8 cellular contexts compared by ENCODE assay signal in genomic region chr1:11736746-11737639, GRCh38. TPM values are rescaled to one million over a fixed set of nuclear protein-coding genes. Genes with fewer than 3 reads are reported as not detected.
A peak's percentile ranks its signal among the peaks of the same experiment; 100 is the strongest.
DNase-seq lines count a peak whose midpoint lies in the region; ATAC-seq, FAIRE-seq and TF ChIP-seq lines count a peak whose summit lies in the region.

No MANE protein-coding gene starts in this region.

- no peak for TF ChIP-seq POLR2A in H54 (IDR thresholded peaks at IDR 0.05; ENCODE audit: low read depth, low read length)

- H3K27ac Mint-ChIP-seq in CD14-positive monocyte (peak overlapping the region; percentile 98 to 100 (median 99)), neural progenitor cell (peak overlapping the region; percentile 14)

- no peaks in the 10 kb centered on the region for H3K36me3 ChIP-seq in neural progenitor cell

- H4K20me1 ChIP-seq in neural progenitor cell (ENCODE audit: low read depth): no peaks in the 10 kb centered on the region

- no peak for FAIRE-seq in H54 (lab: Jason Lieb, UNC)

- peaks cover 87% of the 10 kb centered on the region for H3K4me1 Mint-ChIP-seq in CD14-positive monocyte
- peaks cover 50% of the 10 kb centered on the region for H3K4me1 Mint-ChIP-seq in neural progenitor cell

- peak overlapping the region; percentile 87 for H3K4me2 ChIP-seq in neural progenitor cell

- H3K36me3 Mint-ChIP-seq in CD14-positive monocyte: peaks cover 12 to 25% of the 10 kb centered on the region in 2 donors
- no peaks in the 10 kb centered on the region for H3K36me3 Mint-ChIP-seq in neural progenitor cell

- no peak overlapping the region for H3K9ac ChIP-seq in neural progenitor cell

- peaks cover 17% of the 10 kb centered on the region for H3F3A ChIP-seq in neural progenitor cell (ENCODE audit: low read depth)

- peak overlapping the region; percentile 74 for H2AFZ ChIP-seq in neural progenitor cell (replicated peaks)

- no peaks in the 10 kb centered on the region for H3K9me3 ChIP-seq in neural progenitor cell (ENCODE audit: low read depth)

- H3K9me3 Mint-ChIP-seq in CD14-positive monocyte (no peaks in the 10 kb centered on the region), neural progenitor cell (no peaks in the 10 kb centered on the region)

- peak overlapping the region; percentile 69 to 98 for H3K4me3 ChIP-seq in foreskin fibroblast (ENCODE audit: low read depth in 1 of 2, low read length in 2 of 2)
- peak overlapping the region; percentile 69 for H3K4me3 ChIP-seq in neural progenitor cell

- ATAC-seq in HG02852 (IDR thresholded peaks at IDR 0.05; ENCODE audit: unreplicated experiment): no peak

- H3K27me3 Mint-ChIP-seq in CD14-positive monocyte (ENCODE audit: low read depth in 3 of 3) (peaks cover 0 to 1% (median 1%) of the 10 kb centered on the region in 3 donors), neural progenitor cell (ENCODE audit: insufficient read depth, low read depth) (peaks cover 4% of the 10 kb centered on the region)

- TF ChIP-seq CTCF in CD14-positive monocyte (IDR thresholded peaks at IDR 0.05) (no peak), foreskin fibroblast (IDR thresholded peaks at IDR 0.05; ENCODE audit: low read depth, low read length) (no peak), neural progenitor cell (IDR thresholded peaks at IDR 0.05) (no peak)

- H3K27ac ChIP-seq in neural progenitor cell: no peak overlapping the region

- intact Hi-C loops in CD14-positive monocyte (cut with micrococcal nuclease): loop anchor here (5.0 to 10.0 kb wide), 4 partner anchors 58 to 445 kb away; no protein-coding TSS in a partner anchor

- peak; percentile 71 for DNase-seq in CD14-positive monocyte (ENCODE audit: low spot score)
- peak; percentile 26 for DNase-seq in H54 (ENCODE audit: insufficient read length, low spot score)
- DNase-seq in NOMO-1 (lab: John Stamatoyannopoulos, UW; ENCODE audit: unreplicated experiment in 2 of 2): peak; percentile 85 to 88
- DNase-seq in activated effector memory CD4-positive, alpha-beta T cell treated with Interleukin-2 at 50 U/mL for 16 hours: peak; percentile 23
- DNase-seq in foreskin fibroblast: peak; percentile 84 to 87
- DNase-seq in neural progenitor cell (ENCODE audit: low spot score): peak; percentile 57
- no peak for DNase-seq in GOT3 (lab: John Stamatoyannopoulos, UW)

- H3K79me2 ChIP-seq in neural progenitor cell (ENCODE audit: low read depth): peaks cover 4% of the 10 kb centered on the region

- no peaks in the 10 kb centered on the region for H3K27me3 ChIP-seq in neural progenitor cell

- peaks cover 20% of the 10 kb centered on the region for H3K4me1 ChIP-seq in neural progenitor cell

- peak overlapping the region; percentile 93 to 98 for H3K4me3 Mint-ChIP-seq in CD14-positive monocyte
- H3K4me3 Mint-ChIP-seq in neural progenitor cell: peak overlapping the region; percentile 96

RNA-seq across cellular contexts. Expression of gene AGTRAP, which starts 1.1 kb away (rescaled TPM):
- 100 to 1,000 TPM; 842 to 938 TPM for polyA plus RNA-seq in CD14-positive monocyte
- total RNA-seq in neural progenitor cell (ENCODE audit: low replicate concordance): 12.4 and 67.7 TPM in 2 replicates

RNA-seq across cellular contexts. Expression of gene C1orf167, which starts 25.0 kb away (rescaled TPM):
- polyA plus RNA-seq in CD14-positive monocyte: not detected
- total RNA-seq in neural progenitor cell (ENCODE audit: low replicate concordance): 0.22 TPM in 1 of 2 replicates, not detected in the other

RNA-seq across cellular contexts. Expression of gene DRAXIN, which starts 45.5 kb away (rescaled TPM):
- under 1 TPM; 0.14 to 0.18 TPM for polyA plus RNA-seq in CD14-positive monocyte
- 27.1 and 31.3 TPM in 2 replicates for total RNA-seq in neural progenitor cell (ENCODE audit: low replicate concordance)

RNA-seq across cellular contexts. Expression of gene MAD2L2, which starts 56.0 kb away (rescaled TPM):
- polyA plus RNA-seq in CD14-positive monocyte: 10 to 100 TPM; 57.8 to 71.3 TPM
- total RNA-seq in neural progenitor cell (ENCODE audit: low replicate concordance): 108 and 164 TPM in 2 replicates
